Comparison of ENCODE assay signal across 23 cellular contexts in genomic region chr14:61201171-61201570, GRCh38.
"Had no signal": no experiment of that assay in that cellular context is flagged by ENCODE, and none has a peak within 500 bp of the region (broad histone marks: within the 10 kb centered on the region; RNA-seq: fewer than 3 reads in every experiment).

No MANE protein-coding gene starts in this region.

- H3K27ac ChIP-seq: left lung, lower lobe of right lung, parathyroid adenoma, right atrium auricular region, right lobe of liver, skin epidermis, suprapubic skin, tibial nerve, uterus had no signal

- H3K9ac ChIP-seq: parathyroid adenoma had no signal

- ATAC-seq: left colon; left lung; lower lobe of right lung; naive thymus-derived CD8-positive, alpha-beta T cell; right lobe of liver; stimulated activated effector memory CD8-positive, alpha-beta T cell treated with anti-CD3 and anti-CD28 coated beads, Interleukin-12 subunit alpha, Interleukin-12 subunit beta, amount 100 ng/mL, for 72 hours had no signal

- H2AFZ ChIP-seq: parathyroid adenoma had no signal

- H3K4me3 ChIP-seq: left lung, lower lobe of right lung, right atrium auricular region, right lobe of liver, skin epidermis, suprapubic skin, tibial nerve, uterus had no signal

- FAIRE-seq: islet of Langerhans, kidney had no signal

- H3K79me2 ChIP-seq: parathyroid adenoma had no signal

- H3K9me3 ChIP-seq: left lung, lower lobe of right lung, right atrium auricular region, right lobe of liver, suprapubic skin, tibial nerve, uterus had no signal

- DNase-seq: hippocampal formation; kidney; left colon; left lung; lower lobe of right lung; mammary epithelial cell; mesenchymal stem cell; naive thymus-derived CD8-positive, alpha-beta T cell; nucleus accumbens; right lobe of liver; stimulated activated CD4-positive, alpha-beta T cell treated with anti-CD3 and anti-CD28 coated beads, Interleukin-12 subunit alpha, Interleukin-12 subunit beta, amount 100 ng/mL, for 4 hours; stimulated activated CD4-positive, alpha-beta T cell treated with anti-CD3 and anti-CD28 coated beads, Interleukin-15, amount 100 ng/mL, for 24 hours; stimulated activated CD4-positive, alpha-beta T cell treated with anti-CD3 and anti-CD28 coated beads, Interleukin-2, amount 100 ng/mL, for 24 hours; stimulated activated CD4-positive, alpha-beta T cell treated with anti-CD3 and anti-CD28 coated beads, Interleukin-4, amount 100 ng/mL, for 1 hour; stimulated activated naive CD4-positive, alpha-beta T cell; uterus had no signal

- H3K4me1 ChIP-seq: left lung, lower lobe of right lung, right atrium auricular region, right lobe of liver, suprapubic skin, tibial nerve, uterus had no signal

- H3K36me3 ChIP-seq: left lung, lower lobe of right lung, right atrium auricular region, right lobe of liver, suprapubic skin, tibial nerve, uterus had no signal

- H3K27me3 ChIP-seq: right atrium auricular region, tibial nerve, uterus had no signal
